In genomic region chr6:134691180-134691579, GRCh38 we compare ENCODE assay signal across 27 cellular contexts.
"Had no signal": no experiment of that assay in that cellular context is flagged by ENCODE, and none has a peak within 500 bp of the region (broad histone marks: within the 10 kb centered on the region; RNA-seq: fewer than 3 reads in every experiment).

No MANE protein-coding gene starts in this region.

- DNase-seq: activated CD4-positive, alpha-beta memory T cell treated with anti-CD3 and anti-CD28 coated beads for 36 hours; activated CD4-positive, alpha-beta T cell treated with anti-CD3 and anti-CD28 coated beads, Interleukin-2, amount 10 ng/mL, durations not matched to agents 24 days and 14 days; activated CD4-positive, CD25-positive, alpha-beta regulatory T cell treated with anti-CD3 and anti-CD28 coated beads, Interleukin-2, amount 50 U/mL, for 72 hours; activated CD8-positive, alpha-beta memory T cell treated with anti-CD3 and anti-CD28 coated beads, Interleukin-2, amount 50 U/mL, for 4 hours; activated gamma-delta T cell treated with Interleukin-2 at 50 U/mL for 16 hours; activated naive CD4-positive, alpha-beta T cell treated with anti-CD3 and anti-CD28 coated beads, Interleukin-2, amount 50 U/mL, for 16 hours; activated T-cell treated with anti-CD3 and anti-CD28 coated beads, Interleukin-2, amount 50 U/mL, for 24 hours; amniotic stem cell; effector CD4-positive, alpha-beta T cell; erythroblast; islet precursor cell; left ventricle myocardium inferior; mesendoderm; natural killer cell; occipital lobe; spleen; stimulated activated naive CD4-positive, alpha-beta T cell treated with Interleukin-2 at 50 U/mL for 16 hours; T-helper 9 cell; trophoblast cell had no signal

- H3K27me3 ChIP-seq: hepatocyte, neural progenitor cell, right atrium auricular region had no signal

- H3K4me3 ChIP-seq: gastroesophageal sphincter, hepatocyte, left ventricle myocardium inferior, lung, neural progenitor cell, right atrium auricular region, spleen, thoracic aorta had no signal

- H3K36me3 ChIP-seq: gastroesophageal sphincter, left ventricle myocardium inferior, neural progenitor cell, right atrium auricular region, spleen, thoracic aorta had no signal

- H3K36me3 Mint-ChIP-seq: activated CD4-positive, alpha-beta memory T cell treated with anti-CD3 and anti-CD28 coated beads for 36 hours; natural killer cell; neural progenitor cell had no signal

- ATAC-seq: gastroesophageal sphincter, natural killer cell had no signal

- H3K4me3 Mint-ChIP-seq: activated CD4-positive, alpha-beta memory T cell treated with anti-CD3 and anti-CD28 coated beads for 36 hours; activated CD4-positive, alpha-beta T cell treated with anti-CD3 and anti-CD28 coated beads, Interleukin-2, amount 10 ng/mL, durations not matched to agents 24 days and 14 days; activated T-cell treated with anti-CD3 and anti-CD28 coated beads, Interleukin-2, amount 50 U/mL, for 24 hours; central memory CD8-positive, alpha-beta T cell; dendritic cell treated with granulocyte-macrophage colony-stimulating factor and Interleukin-4, amounts not matched to agents 40 ng/mL and 50 ng/mL, for 4 days; natural killer cell; neural progenitor cell had no signal

- H3K27ac Mint-ChIP-seq: activated CD4-positive, alpha-beta memory T cell treated with anti-CD3 and anti-CD28 coated beads for 36 hours; activated CD4-positive, alpha-beta T cell treated with anti-CD3 and anti-CD28 coated beads, Interleukin-2, amount 10 ng/mL, durations not matched to agents 24 days and 14 days; activated T-cell treated with anti-CD3 and anti-CD28 coated beads, Interleukin-2, amount 50 U/mL, for 24 hours; dendritic cell treated with granulocyte-macrophage colony-stimulating factor and Interleukin-4, amounts not matched to agents 40 ng/mL and 50 ng/mL, for 4 days; natural killer cell; neural progenitor cell had no signal

- H3K4me1 Mint-ChIP-seq: activated CD4-positive, alpha-beta T cell treated with anti-CD3 and anti-CD28 coated beads, Interleukin-2, amount 10 ng/mL, durations not matched to agents 24 days and 14 days; central memory CD8-positive, alpha-beta T cell; natural killer cell had no signal

- H3K9me3 Mint-ChIP-seq: activated CD4-positive, alpha-beta memory T cell treated with anti-CD3 and anti-CD28 coated beads for 36 hours; activated CD4-positive, alpha-beta T cell treated with anti-CD3 and anti-CD28 coated beads, Interleukin-2, amount 10 ng/mL, durations not matched to agents 24 days and 14 days; activated T-cell treated with anti-CD3 and anti-CD28 coated beads, Interleukin-2, amount 50 U/mL, for 24 hours; central memory CD8-positive, alpha-beta T cell; dendritic cell treated with granulocyte-macrophage colony-stimulating factor and Interleukin-4, amounts not matched to agents 40 ng/mL and 50 ng/mL, for 4 days; natural killer cell; neural progenitor cell had no signal

- H3K9me3 ChIP-seq: gastroesophageal sphincter, left ventricle myocardium inferior, right atrium auricular region, spleen, thoracic aorta had no signal

- H3K4me1 ChIP-seq: gastroesophageal sphincter, neural progenitor cell, spleen had no signal
